Comparison of ENCODE assay signal across 8 cellular contexts in the genomic region with DNA sequence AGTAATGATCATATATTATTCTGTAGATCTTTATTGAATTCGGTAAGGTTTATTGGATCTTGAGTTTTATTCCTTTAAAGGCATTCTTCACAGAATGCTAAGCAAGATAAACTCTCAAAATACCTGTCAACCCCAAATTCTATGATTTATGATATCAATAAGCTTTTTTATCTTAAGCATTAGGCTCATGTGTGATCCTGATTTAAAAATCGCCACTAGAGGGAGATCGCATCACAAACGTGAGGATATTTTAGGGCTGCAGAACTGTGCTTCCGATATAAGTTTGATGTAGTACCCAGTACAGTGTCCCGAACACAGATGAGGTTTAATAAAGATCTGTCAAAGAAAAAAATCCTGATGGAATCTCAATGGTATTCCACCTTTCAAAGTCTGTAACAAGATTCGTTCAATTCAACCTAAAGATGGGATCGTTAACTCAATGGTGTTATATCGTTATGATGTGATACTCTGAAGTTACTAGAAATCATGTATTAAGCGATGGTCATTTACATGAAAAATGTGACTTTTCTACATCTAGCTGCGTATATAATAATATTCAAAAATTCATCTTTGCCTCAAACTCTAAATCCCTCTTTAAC.
DNase-seq lines count a peak whose midpoint lies in the region; ATAC-seq, FAIRE-seq and TF ChIP-seq lines count a peak whose summit lies in the region.

No MANE protein-coding gene starts in this region.

- H3K27me3 ChIP-seq in OCI-LY1 (ENCODE audit: insufficient read depth, low read length) (0 out of 2 replicates have a peak, but pooled peaks cover 3% of the 10 kb centered on the region), lung (ENCODE audit: control insufficient read depth, insufficient read depth) (no peaks in the 10 kb centered on the region)

- H3K36me3 ChIP-seq in OCI-LY1 (ENCODE audit: insufficient read depth, low read length), result no peaks in the 10 kb centered on the region
- H3K36me3 ChIP-seq in lung (ENCODE audit: control insufficient read depth in 2 of 2, insufficient read depth in 2 of 2, low read length in 2 of 2), result peaks cover 0 to 3% of the 10 kb centered on the region in 2 donors

- H2AFZ ChIP-seq in OCI-LY1 (ENCODE audit: low read length), result no peak overlapping the region

- H3K4me3 Mint-ChIP-seq in chondrocyte (ENCODE audit: unreplicated experiment), result no peak overlapping the region

- no peaks in the 10 kb centered on the region for H3K9me3 ChIP-seq in OCI-LY1 (ENCODE audit: low read length)
- H3K9me3 ChIP-seq in lung (ENCODE audit: control insufficient read depth in 2 of 2, insufficient read depth in 1 of 2, low read length in 1 of 2), result no peaks in the 10 kb centered on the region

- H3K9ac ChIP-seq in OCI-LY1 (ENCODE audit: low read length), result no peak overlapping the region

- ATAC-seq in GM18861 (IDR thresholded peaks at IDR 0.05; ENCODE audit: unreplicated experiment), result peak; percentile 85
- ATAC-seq in HG03280 (IDR thresholded peaks at IDR 0.05; ENCODE audit: unreplicated experiment), result peak; percentile 71
- no peak for ATAC-seq in lung (ENCODE audit: insufficient read depth, low FRiP score)

- no peaks in the 10 kb centered on the region for H3K9me2 ChIP-seq in OCI-LY1 (ENCODE audit: low read depth, low read length)

- no peaks in the 10 kb centered on the region for H3F3A ChIP-seq in OCI-LY1 (ENCODE audit: insufficient read depth, low read length)

- no peak overlapping the region for H3K27ac ChIP-seq in OCI-LY1 (ENCODE audit: low read depth, low read length, poor library complexity, severe bottlenecking)
- H3K27ac ChIP-seq in lung (ENCODE audit: low read depth in 1 of 2, low read length in 1 of 2), result no peak overlapping the region

- H3K4me1 ChIP-seq in OCI-LY1 (ENCODE audit: insufficient read depth, low read length, severe bottlenecking), result no peaks in the 10 kb centered on the region
- no peaks in the 10 kb centered on the region for H3K4me1 ChIP-seq in lung (ENCODE audit: control insufficient read depth in 2 of 2, insufficient read depth in 2 of 2, low read length in 2 of 2)

- WGBS in lung, 2 donors, result 33 to 35% methylated on average over 11 of the region's 11 CpGs

- no peak overlapping the region for H3K27ac Mint-ChIP-seq in chondrocyte (ENCODE audit: unreplicated experiment)

- no peaks in the 10 kb centered on the region for H3K36me3 Mint-ChIP-seq in chondrocyte (ENCODE audit: low read depth)

- peak; percentile 84 for TF ChIP-seq CTCF in OCI-LY1 (IDR thresholded peaks at IDR 0.05; ENCODE audit: low read length)
- TF ChIP-seq CTCF in chondrocyte (IDR thresholded peaks at IDR 0.05), result peak; percentile 92
- TF ChIP-seq CTCF in lung (IDR thresholded peaks at IDR 0.05; ENCODE audit: control extremely low read depth, extremely low read depth), result peak; percentile 52

- peaks cover 28% of the 10 kb centered on the region for H3K27me3 Mint-ChIP-seq in chondrocyte (ENCODE audit: low read depth)

- TF ChIP-seq POLR2A in H54 (IDR thresholded peaks at IDR 0.05; ENCODE audit: low read depth, low read length), result no peak

- H4K20me1 ChIP-seq in OCI-LY1 (ENCODE audit: insufficient read depth, low read length), result no peaks in the 10 kb centered on the region

- no peaks in the 10 kb centered on the region for H3K79me2 ChIP-seq in OCI-LY1 (ENCODE audit: insufficient read depth, low read length)

- FAIRE-seq in H54 (lab: Jason Lieb, UNC), result no peak

- peak; percentile 35 for DNase-seq in COLO668 (lab: John Stamatoyannopoulos, UW; ENCODE audit: unreplicated experiment)
- DNase-seq in chondrocyte (ENCODE audit: low spot score), result no peak
- DNase-seq in lung (ENCODE audit: low spot score), result no peak
- no peak for DNase-seq in GDM1 (lab: John Stamatoyannopoulos, UW)
- no peak for DNase-seq in H54 (ENCODE audit: insufficient read length, low spot score)

- H3K4me2 ChIP-seq in OCI-LY1 (ENCODE audit: low read length), result no peak overlapping the region

- H3K9me3 Mint-ChIP-seq in chondrocyte (ENCODE audit: low read depth), result no peaks in the 10 kb centered on the region

- H3K4me1 Mint-ChIP-seq in chondrocyte (ENCODE audit: low read depth), result peaks cover 8% of the 10 kb centered on the region

- H3K4me3 ChIP-seq in OCI-LY1 (ENCODE audit: low read depth, low read length, poor library complexity, severe bottlenecking) (no peak overlapping the region), lung (no peak overlapping the region)
